28 cellular contexts compared by ENCODE assay signal in genomic region chr7:1383398-1384112, GRCh38.
"Had no signal": no experiment of that assay in that cellular context is flagged by ENCODE, and none has a peak within 500 bp of the region (broad histone marks: within the 10 kb centered on the region; RNA-seq: fewer than 3 reads in every experiment).

No MANE protein-coding gene starts in this region.

- H3K27ac ChIP-seq: SJSA1, WERI-Rb-1 had no signal

- H3K9me3 ChIP-seq: SJSA1 had no signal

- H3K4me1 ChIP-seq: SJSA1 had no signal

- DNase-seq: activated CD4-positive, alpha-beta memory T cell treated with anti-CD3 and anti-CD28 coated beads, Interleukin-2, amount 10 ng/mL, durations not matched to agents 7 days and 5 days; activated CD4-positive, alpha-beta T cell treated with anti-CD3 and anti-CD28 coated beads for 1 hour; activated CD4-positive, alpha-beta T cell treated with anti-CD3 and anti-CD28 coated beads for 48 hours; activated CD4-positive, CD25-positive, alpha-beta regulatory T cell; activated CD8-positive, alpha-beta memory T cell treated with anti-CD3 and anti-CD28 coated beads for 24 hours; activated CD8-positive, alpha-beta memory T cell treated with anti-CD3 and anti-CD28 coated beads, Interleukin-2, amount 10 ng/mL, durations not matched to agents 7 days and 5 days; activated CD8-positive, alpha-beta memory T cell treated with anti-CD3 and anti-CD28 coated beads, Interleukin-2, amount 50 U/mL, for 48 hours; activated effector memory CD4-positive, alpha-beta T cell treated with Interleukin-2 at 50 U/mL for 16 hours; activated naive CD4-positive, alpha-beta T cell treated with anti-CD3 and anti-CD28 coated beads, Interleukin-2, amount 10 ng/mL, durations not matched to agents 7 days and 5 days; activated naive CD8-positive, alpha-beta T cell treated with anti-CD3 and anti-CD28 coated beads, Interleukin-2, amount 50 U/mL, for 24 hours; activated T-cell treated with anti-CD3 and anti-CD28 coated beads, Interleukin-2, amount 50 U/mL, for 48 hours; anterior cingulate cortex; caudate nucleus; cerebellar nuclear complex; Karpas-422; NCI-H1105; NCI-H1417 treated with DMSO at 0.1 percent for 48 hours; NCI-H187 treated with DMSO at 0.1 percent for 48 hours; NCI-H2081; NCI-H226; NCI-H446 treated with DMSO at 0.1 percent for 48 hours; NCI-H524; SHP77 treated with DMSO at 0.1 percent for 48 hours; SW 1271; T1000; WERI-Rb-1 had no signal

- H3K36me3 ChIP-seq: SJSA1, WERI-Rb-1 had no signal

- H3K4me3 ChIP-seq: SJSA1 had no signal

- ATAC-seq: activated CD8-positive, alpha-beta memory T cell treated with anti-CD3 and anti-CD28 coated beads, Interleukin-2, amount 10 ng/mL, durations not matched to agents 7 days and 5 days; activated naive CD8-positive, alpha-beta T cell treated with anti-CD3 and anti-CD28 coated beads, Interleukin-2, amount 50 U/mL, for 24 hours; Panc1 had no signal
